ENCODE assay signal across 20 cellular contexts in the genomic region with DNA sequence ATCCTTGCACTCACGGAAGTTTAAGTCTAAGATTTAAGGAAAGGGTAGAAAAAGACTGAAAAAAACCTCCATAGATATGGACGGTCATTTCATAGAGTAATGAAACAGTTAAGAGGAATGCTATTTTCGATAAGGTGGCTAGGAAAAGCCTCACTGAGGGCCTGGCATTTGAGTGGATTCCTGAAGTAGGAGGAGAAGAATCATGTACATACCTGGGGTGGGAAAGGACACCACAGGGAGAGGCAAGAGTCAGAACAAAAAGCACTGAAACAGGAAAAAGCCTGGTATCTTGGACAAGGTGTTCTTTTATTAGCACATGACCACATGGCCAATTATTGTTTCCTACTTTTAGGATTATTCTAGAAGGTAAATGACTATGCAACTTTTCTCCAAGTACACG.
DNase-seq lines count a peak whose midpoint lies in the region; ATAC-seq, FAIRE-seq and TF ChIP-seq lines count a peak whose summit lies in the region.
"Had no signal": no experiment of that assay in that cellular context is flagged by ENCODE, and none has a peak within 500 bp of the region (broad histone marks: within the 10 kb centered on the region; RNA-seq: fewer than 3 reads in every experiment).

No MANE protein-coding gene starts in this region.

- H3K9me1 ChIP-seq in endothelial cell of umbilical vein (replicated peaks; ENCODE audit: control insufficient read depth, extremely low read depth, insufficient read depth, low read length): no peaks in the 10 kb centered on the region

- intact Hi-C loops in endothelial cell of umbilical vein (cut with micrococcal nuclease): loop anchor here (1.0 kb wide), 1 partner anchor 224 kb away; no protein-coding TSS in a partner anchor
- intact Hi-C loops in spleen (cut with DNase I; ENCODE audit: low total_unique reads): no loop called here

- H3K27ac ChIP-seq in GM23248: peak overlapping the region; percentile 64
- H3K27ac ChIP-seq in endothelial cell of umbilical vein (ENCODE audit: insufficient read depth, low read depth, low read length): peak overlapping the region; percentile 47
- H3K27ac ChIP-seq in spleen: no peak overlapping the region
- H3K27ac ChIP-seq: sigmoid colon, testis, WERI-Rb-1 had no signal

- H3K79me2 ChIP-seq in GM23248 (ENCODE audit: insufficient read depth): peaks cover 79% of the 10 kb centered on the region
- peaks cover 61% of the 10 kb centered on the region for H3K79me2 ChIP-seq in Loucy (ENCODE audit: insufficient read depth, low read length)
- peaks cover 59% of the 10 kb centered on the region for H3K79me2 ChIP-seq in endothelial cell of umbilical vein (ENCODE audit: control insufficient read depth, insufficient read depth, low read length)

- H3K9me3 ChIP-seq in GM23248 (ENCODE audit: low read depth) (no peaks in the 10 kb centered on the region), Loucy (ENCODE audit: insufficient read depth, low read depth, low read length) (no peaks in the 10 kb centered on the region), endothelial cell of umbilical vein (replicated peaks; ENCODE audit: control insufficient read depth, insufficient read depth, low read length) (no peaks in the 10 kb centered on the region), spleen (no peaks in the 10 kb centered on the region)
- H3K9me3 ChIP-seq: BE2C, esophagus squamous epithelium, mucosa of descending colon, sigmoid colon, testis had no signal

- H3K27me3 ChIP-seq in GM23248 (replicated peaks; ENCODE audit: insufficient read depth) (no peaks in the 10 kb centered on the region), Loucy (ENCODE audit: insufficient read depth, low read length, poor library complexity, severe bottlenecking) (no peaks in the 10 kb centered on the region), endothelial cell of umbilical vein (ENCODE audit: control insufficient read depth in 2 of 2, insufficient read depth in 2 of 2, low read length in 2 of 2) (no peaks in the 10 kb centered on the region), spleen (replicated peaks in 1 of 7) (no peaks in the 10 kb centered on the region)
- H3K27me3 ChIP-seq: BE2C, esophagus squamous epithelium, sigmoid colon, testis had no signal

- in situ Hi-C loops in GM23248 (cut with MboI): loop anchor here (25.0 kb wide), 1 partner anchor 436 kb away; no protein-coding TSS in a partner anchor

- peak overlapping the region; percentile 22; the same call in 1 of the 2 replicates for H3K4me3 ChIP-seq in GM23248
- peak overlapping the region; percentile 0 for H3K4me3 ChIP-seq in Loucy (ENCODE audit: low read length, poor library complexity, severe bottlenecking)
- H3K4me3 ChIP-seq in endothelial cell of umbilical vein (replicated peaks in 1 of 3; ENCODE audit: insufficient read depth in 1 of 3, low read depth in 1 of 3, low read length in 3 of 3): no peak overlapping the region
- H3K4me3 ChIP-seq in spleen: no peak overlapping the region
- H3K4me3 ChIP-seq: esophagus squamous epithelium, mucosa of descending colon, sigmoid colon, testis had no signal

- H3K9me2 ChIP-seq in GM23248 (ENCODE audit: insufficient read depth) (no peaks in the 10 kb centered on the region), Loucy (replicated peaks; ENCODE audit: low read depth, low read length) (no peaks in the 10 kb centered on the region)

- BruUV-seq in endothelial cell of umbilical vein (replicated peaks; lab: Mats Ljungman, UMichigan): no TSS peak

- CTCF ChIA-PET in endothelial cell of umbilical vein (lab: Charles Lee): interaction anchor here (0.8 to 2.1 kb wide), 5 partner anchors 50 to 629 kb away, joined by 3 to 9 read pairs (median 5); no protein-coding TSS in a partner anchor

- no peak for FAIRE-seq in endothelial cell of umbilical vein (lab: Jason Lieb, UNC)
- FAIRE-seq: kidney had no signal

- WGBS in GM23248 (ENCODE audit: low coverage in 1 of 2, low lambda C conversion rate in 2 of 2, missing lambda C conversion rate in 2 of 2), 2 experiments: 75 to 76% methylated on average over 4 of the region's 4 CpGs
- WGBS in spleen, 5 donors: 52 to 73% (median 59%) methylated on average over 4 of the region's 4 CpGs

- TF ChIP-seq CTCF in Loucy (conservative IDR thresholded peaks at IDR 0.05; ENCODE audit: low read length) (no peak), endothelial cell of umbilical vein (IDR thresholded peaks at IDR 0.05; ENCODE audit: extremely low read depth in 1 of 2, insufficient read depth in 1 of 2, low read depth in 1 of 2, low read length in 2 of 2) (no peak), spleen (IDR thresholded peaks at IDR 0.05 in 8 of 11, conservative IDR thresholded peaks at IDR 0.05 in 3 of 11) (no peak)

- DNase-seq in GM23248 (peak; percentile 2), endothelial cell of umbilical vein (ENCODE audit: low read depth, low spot score) (no peak), renal cortical epithelial cell (ENCODE audit: low read depth) (peak; percentile 50), NCI-H2171 treated with DMSO at 0.1 percent for 48 hours (lab: John Stamatoyannopoulos, UW) (no peak), spleen (no peak)
- DNase-seq: activated naive CD4-positive, alpha-beta T cell treated with anti-CD3 and anti-CD28 coated beads for 36 hours; BE2C; DMS 273 treated with DMSO at 0.1 percent for 48 hours; esophagus squamous epithelium; kidney; mucosa of descending colon; NCI-H1048; occipital lobe; Right ventricle myocardium superior; sigmoid colon; stimulated activated CD4-positive, alpha-beta T cell treated with anti-CD3 and anti-CD28 coated beads, Interleukin-4, amount 100 ng/mL, for 1 hour; testis; WERI-Rb-1 had no signal

- H3K4me2 ChIP-seq in GM23248 (ENCODE audit: unreplicated experiment) (peak overlapping the region; percentile 57), Loucy (ENCODE audit: low read depth, low read length, poor library complexity, severe bottlenecking) (peak overlapping the region; percentile 57), endothelial cell of umbilical vein (ENCODE audit: insufficient read depth, low read length) (no peak overlapping the region)

- no peaks in the 10 kb centered on the region for H4K20me1 ChIP-seq in GM23248 (ENCODE audit: insufficient read depth)
- H4K20me1 ChIP-seq in Loucy (ENCODE audit: insufficient read depth, low read length, poor library complexity, severe bottlenecking): peaks cover 14% of the 10 kb centered on the region
- H4K20me1 ChIP-seq in endothelial cell of umbilical vein (replicated peaks; ENCODE audit: control insufficient read depth, extremely low read depth, insufficient read depth, low read length): no peaks in the 10 kb centered on the region

- peak overlapping the region; percentile 38; the same call in 1 of the 2 replicates for H3K9ac ChIP-seq in GM23248
- H3K9ac ChIP-seq in Loucy (ENCODE audit: low read depth, low read length, poor library complexity, severe bottlenecking): peak overlapping the region; percentile 19
- no peak overlapping the region for H3K9ac ChIP-seq in endothelial cell of umbilical vein (replicated peaks; ENCODE audit: extremely low read depth, insufficient read depth, low read length)

- H3F3A ChIP-seq in GM23248 (ENCODE audit: insufficient read depth): peaks cover 96% of the 10 kb centered on the region
- no peaks in the 10 kb centered on the region for H3F3A ChIP-seq in Loucy (ENCODE audit: low read depth)

- TF ChIP-seq POLR2A in endothelial cell of umbilical vein (IDR thresholded peaks at IDR 0.05; ENCODE audit: low read depth, low read length) (no peak), spleen (IDR thresholded peaks at IDR 0.05) (no peak)

- dilution Hi-C loops in endothelial cell of umbilical vein (cut with MboI; ENCODE audit: extremely low pct_ligation_motif_present, low sequenced_read_pairs): no loop called here

- H3K4me1 ChIP-seq in GM23248 (ENCODE audit: insufficient read depth) (peaks cover 79% of the 10 kb centered on the region), Loucy (ENCODE audit: insufficient read depth, low read length, poor library complexity, severe bottlenecking) (peaks cover 53% of the 10 kb centered on the region), endothelial cell of umbilical vein (ENCODE audit: control insufficient read depth, extremely low read depth, insufficient read depth, low read length) (peaks cover 34% of the 10 kb centered on the region), spleen (peaks cover 0 to 54% (median 11%) of the 10 kb centered on the region in 6 donors)
- H3K4me1 ChIP-seq: BE2C, testis had no signal

- H2AFZ ChIP-seq in GM23248: no peak overlapping the region
- H2AFZ ChIP-seq in Loucy (ENCODE audit: low read length): no peak overlapping the region
- no peak overlapping the region for H2AFZ ChIP-seq in endothelial cell of umbilical vein (ENCODE audit: low read depth, low read length)

- POLR2A ChIA-PET in endothelial cell of umbilical vein (lab: Charles Lee): no interaction called here

- ATAC-seq in HG02571 (IDR thresholded peaks at IDR 0.05; ENCODE audit: unreplicated experiment): no peak
- ATAC-seq: mucosa of descending colon had no signal

- H3K36me3 ChIP-seq in GM23248 (ENCODE audit: low read depth) (peaks cover 79% of the 10 kb centered on the region), Loucy (ENCODE audit: insufficient read depth, low read length) (peaks cover 45% of the 10 kb centered on the region; the same call in 1 of the 2 replicates), endothelial cell of umbilical vein (ENCODE audit: control insufficient read depth in 2 of 2, extremely low read depth in 1 of 2, insufficient read depth in 2 of 2, low read length in 2 of 2) (peaks cover 5 to 20% of the 10 kb centered on the region in 2 experiments), spleen (peaks cover 0 to 22% (median 2%) of the 10 kb centered on the region in 6 donors)
- H3K36me3 ChIP-seq: BE2C, WERI-Rb-1 had no signal

TF ChIP-seq in endothelial cell of umbilical vein, 7 proteins besides CTCF, POLR2A, EP300 and RAD21:
- TF ChIP-seq MYC (IDR thresholded peaks at IDR 0.05; ENCODE audit: low read depth, low read length): no peak
- TF ChIP-seq JUN (IDR thresholded peaks at IDR 0.05; ENCODE audit: borderline replicate concordance, insufficient read depth, insufficient read length, low read depth): no peak
- TF ChIP-seq GATA2 (IDR thresholded peaks at IDR 0.05; ENCODE audit: insufficient read depth, insufficient read length, low read depth, low read length): no peak
- no peak for TF ChIP-seq EZH2 (IDR thresholded peaks at IDR 0.05; ENCODE audit: borderline replicate concordance, low read depth, low read length, severe bottlenecking)
- TF ChIP-seq, protein P1, sequence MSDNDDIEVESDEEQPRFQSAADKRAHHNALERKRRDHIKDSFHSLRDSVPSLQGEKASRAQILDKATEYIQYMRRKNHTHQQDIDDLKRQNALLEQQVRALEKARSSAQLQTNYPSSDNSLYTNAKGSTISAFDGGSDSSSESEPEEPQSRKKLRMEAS (IDR thresholded peaks at IDR 0.05; ENCODE audit: insufficient read depth, insufficient read length): no peak
- peak; percentile 12 for TF ChIP-seq POLR2AphosphoS5 (IDR thresholded peaks at IDR 0.05; ENCODE audit: insufficient read depth, low read depth, low read length)
TF ChIP-seq in endothelial cell of umbilical vein: peak in this region for 1.

Comparison
In these comparisons a context has a peak if more than half of its experiments do, and no peak if none do; other contexts are left out.
1. DNase-seq: peak in GM23248 (single experiment) and renal cortical epithelial cell (single experiment); none in endothelial cell of umbilical vein (single experiment), NCI-H2171 treated with DMSO at 0.1 percent for 48 hours (single experiment) and spleen (single experiment).
2. H3K27ac ChIP-seq: peak in GM23248 (single experiment) and endothelial cell of umbilical vein (single experiment); none in spleen (0 of 8).
3. H3K4me3 ChIP-seq: peak in GM23248 (single experiment) and Loucy (single experiment); none in endothelial cell of umbilical vein (0 of 3) and spleen (0 of 8).